In the genomic region with DNA sequence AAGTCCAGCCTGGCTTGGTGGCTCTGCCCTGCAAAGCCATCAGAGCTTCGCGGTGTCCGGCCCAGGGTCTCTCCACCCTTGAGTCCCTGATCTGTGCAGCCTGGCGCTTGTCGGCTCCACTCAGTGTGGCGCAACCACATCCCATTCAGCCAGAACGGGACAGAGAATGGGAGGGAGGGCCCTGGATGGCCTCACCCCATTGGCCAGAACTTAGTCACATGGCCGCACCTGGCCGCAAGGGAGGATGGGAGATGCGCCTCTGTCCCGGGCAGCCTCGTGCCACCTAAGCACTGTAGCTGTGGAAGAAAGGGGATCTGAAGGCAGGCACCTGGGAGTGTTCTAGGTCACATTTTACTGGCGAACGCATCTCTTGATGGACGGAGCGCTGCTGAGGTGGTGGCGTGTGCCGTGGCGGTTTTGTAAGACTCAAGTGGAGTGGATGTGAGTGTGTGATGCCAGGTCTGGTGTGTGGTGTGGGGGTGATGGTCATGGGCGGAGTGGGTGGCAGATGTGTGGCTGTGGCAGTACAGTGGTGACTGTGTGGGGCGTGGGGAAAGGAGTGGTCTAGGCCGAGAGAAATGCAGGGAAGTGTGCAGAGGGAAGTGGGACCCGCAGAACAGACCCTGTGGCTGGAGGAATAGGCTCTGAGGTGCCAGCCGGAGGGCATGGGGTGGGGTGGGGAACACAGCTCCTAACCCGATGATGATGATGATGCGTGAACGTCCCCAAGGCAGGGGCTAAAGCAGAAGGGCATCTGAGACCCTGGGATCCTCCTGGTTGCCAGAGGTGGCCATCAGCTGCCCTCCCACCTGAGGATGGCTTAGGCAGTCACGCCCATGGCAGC, we compare ENCODE assay signal across 1 cellular context.
TF ChIP-seq lines count a peak whose summit lies in the region.

No MANE protein-coding gene starts in this region.

TF ChIP-seq in HepG2, 621 proteins besides CTCF, POLR2A, EP300 and RAD21 (continued from another document):
- no peak for TF ChIP-seq GFI1 (CRISPR knock-in tag; IDR thresholded peaks at IDR 0.05; ENCODE audit: borderline replicate concordance)
- TF ChIP-seq ZMYM2 (CRISPR knock-in tag; IDR thresholded peaks at IDR 0.05), result no peak
- no peak for TF ChIP-seq MIER2 (CRISPR knock-in tag; IDR thresholded peaks at IDR 0.05)
- TF ChIP-seq NFYC (CRISPR knock-in tag; IDR thresholded peaks at IDR 0.05), result peak; percentile 57
- no peak for TF ChIP-seq NR2C2 (CRISPR knock-in tag; IDR thresholded peaks at IDR 0.05; ENCODE audit: borderline replicate concordance)
